21 cellular contexts compared by ENCODE assay signal in the genomic region with DNA sequence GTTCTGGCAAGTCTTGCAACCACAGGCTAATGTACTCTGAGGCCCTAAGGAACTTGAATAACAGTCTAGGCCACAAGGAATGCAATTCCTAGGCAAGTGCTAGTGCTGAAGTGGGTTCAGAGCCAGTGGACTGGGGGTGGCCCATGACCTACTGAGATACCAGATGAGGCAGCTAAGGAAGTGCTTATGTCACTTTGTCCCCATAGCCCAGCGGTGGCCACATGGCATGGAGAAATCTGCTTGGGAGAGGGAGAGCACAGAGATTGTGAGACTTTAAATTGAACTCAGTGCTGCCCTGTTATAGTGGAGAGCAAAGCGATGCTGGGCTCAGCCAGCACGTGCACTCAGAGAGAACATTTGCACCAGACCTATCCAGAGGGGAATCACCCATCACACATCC.
"Had no signal": no experiment of that assay in that cellular context is flagged by ENCODE, and none has a peak within 500 bp of the region (broad histone marks: within the 10 kb centered on the region; RNA-seq: fewer than 3 reads in every experiment).

No MANE protein-coding gene starts in this region.

- H3K27ac ChIP-seq: colonic mucosa, esophagus muscularis mucosa, foreskin keratinocyte, gastroesophageal sphincter, heart left ventricle, hepatocyte, lower lobe of right lung had no signal

- H3K9me3 ChIP-seq: colonic mucosa, gastroesophageal sphincter, lower lobe of right lung had no signal

- H3K27ac Mint-ChIP-seq: dendritic cell treated with granulocyte-macrophage colony-stimulating factor and Interleukin-4, amounts not matched to agents 40 ng/mL and 50 ng/mL, for 4 days; effector memory CD8-positive, alpha-beta T cell; immature natural killer cell had no signal

- H3K4me3 Mint-ChIP-seq: dendritic cell treated with granulocyte-macrophage colony-stimulating factor and Interleukin-4, amounts not matched to agents 40 ng/mL and 50 ng/mL, for 4 days; effector memory CD8-positive, alpha-beta T cell; immature natural killer cell had no signal

- H3K36me3 ChIP-seq: colonic mucosa, esophagus muscularis mucosa, gastroesophageal sphincter, heart left ventricle, lower lobe of right lung had no signal

- H3K4me3 ChIP-seq: colonic mucosa, esophagus muscularis mucosa, gastroesophageal sphincter, heart left ventricle, hepatocyte, lower lobe of right lung had no signal

- H3K4me1 Mint-ChIP-seq: immature natural killer cell had no signal

- H3K27me3 ChIP-seq: colonic mucosa, foreskin keratinocyte, gastroesophageal sphincter, heart left ventricle, hepatocyte had no signal

- H3K27me3 Mint-ChIP-seq: dendritic cell treated with granulocyte-macrophage colony-stimulating factor and Interleukin-4, amounts not matched to agents 40 ng/mL and 50 ng/mL, for 4 days; effector memory CD8-positive, alpha-beta T cell had no signal

- DNase-seq: colonic mucosa; cortex of kidney; effector CD8-positive, alpha-beta T cell; effector memory CD8-positive, alpha-beta T cell; heart left ventricle; hypothalamus; immature natural killer cell; islet precursor cell; kidney; kidney glomerular epithelial cell; left colon; left ventricle myocardium superior; lower lobe of right lung; mesenchymal stem cell; midbrain had no signal

- ATAC-seq: effector memory CD8-positive, alpha-beta T cell; gastroesophageal sphincter; heart left ventricle; left colon; left lobe of liver; left ventricle myocardium superior; lower lobe of right lung had no signal

- H3K36me3 Mint-ChIP-seq: immature natural killer cell had no signal

- H3K4me1 ChIP-seq: colonic mucosa, esophagus muscularis mucosa, foreskin keratinocyte, gastroesophageal sphincter, heart left ventricle, lower lobe of right lung had no signal
